14 cellular contexts compared by ENCODE assay signal in genomic region chr11:134046681-134047449, GRCh38. TPM values are rescaled to one million over a fixed set of nuclear protein-coding genes. Genes with fewer than 3 reads are reported as not detected.
DNase-seq lines count a peak whose midpoint lies in the region; ATAC-seq and TF ChIP-seq lines count a peak whose summit lies in the region.
"Had no signal": no experiment of that assay in that cellular context is flagged by ENCODE, and none has a peak within 500 bp of the region (broad histone marks: within the 10 kb centered on the region; RNA-seq: fewer than 3 reads in every experiment).

No MANE protein-coding gene starts in this region.

- DNase-seq in AG09309 (ENCODE audit: low read depth) (no peak), right cardiac atrium (peak in 1 of 3 donors; percentile 62), sciatic nerve (ENCODE audit: low spot score) (peak; percentile 41), Ammon's horn (ENCODE audit: low spot score) (no peak), putamen (ENCODE audit: low spot score) (no peak), ecto neural progenitor cell (ENCODE audit: low spot score) (no peak)
- DNase-seq: effector CD8-positive, alpha-beta T cell; NCI-H2171 treated with DMSO at 0.1 percent for 48 hours; stimulated activated CD4-positive, alpha-beta T cell treated with anti-CD3 and anti-CD28 coated beads, Interleukin-12 subunit alpha, Interleukin-12 subunit beta, amount 100 ng/mL, for 4 hours; trophoblast cell had no signal

- H3K4me3 ChIP-seq in AG09309 (ENCODE audit: control insufficient read depth, low read depth, low read length) (peak overlapping the region; percentile 18; the same call in 1 of the 2 replicates), right cardiac atrium (ENCODE audit: low read length) (no peak overlapping the region)

- H3K36me3 Mint-ChIP-seq in activated T-helper 17 cell treated with anti-CD3 and anti-CD28 coated beads, Interleukin-2, amount 50 U/mL, for 72 hours (ENCODE audit: low read depth) = no peaks in the 10 kb centered on the region
- H3K36me3 Mint-ChIP-seq: natural killer cell treated with Interleukin-12 subunit alpha and Interleukin-12 subunit beta and Interleukin-15 and Interleukin-18, amount 100 ng/mL, for 72 hours had no signal

- no peaks in the 10 kb centered on the region for H3K9me3 ChIP-seq in right cardiac atrium (ENCODE audit: control insufficient read depth, low read length)

- H3K27ac ChIP-seq in right cardiac atrium (ENCODE audit: low read length) = peak overlapping the region; percentile 9
- H3K27ac ChIP-seq: VCaP had no signal

- no peak overlapping the region for H3K4me3 Mint-ChIP-seq in activated T-helper 17 cell treated with anti-CD3 and anti-CD28 coated beads, Interleukin-2, amount 50 U/mL, for 72 hours
- H3K4me3 Mint-ChIP-seq: natural killer cell treated with Interleukin-12 subunit alpha and Interleukin-12 subunit beta and Interleukin-15 and Interleukin-18, amount 100 ng/mL, for 72 hours had no signal

- peak overlapping the region; percentile 18 for H3K27ac Mint-ChIP-seq in activated T-helper 17 cell treated with anti-CD3 and anti-CD28 coated beads, Interleukin-2, amount 50 U/mL, for 72 hours

- no peak for TF ChIP-seq CTCF in AG09309 (IDR thresholded peaks at IDR 0.05; ENCODE audit: control insufficient read depth, insufficient read depth, low read depth, low read length, missing control alignments)

- WGBS in right cardiac atrium = 60% methylated on average over 30 of the region's 30 CpGs

- H3K4me1 Mint-ChIP-seq in activated T-helper 17 cell treated with anti-CD3 and anti-CD28 coated beads, Interleukin-2, amount 50 U/mL, for 72 hours = peaks cover 4% of the 10 kb centered on the region

- H3K4me1 ChIP-seq in right cardiac atrium (ENCODE audit: control insufficient read depth, insufficient read depth, low read length) = peaks cover 3% of the 10 kb centered on the region

- no peaks in the 10 kb centered on the region for H3K27me3 ChIP-seq in right cardiac atrium (ENCODE audit: control insufficient read depth, insufficient read depth)

- peaks cover 20% of the 10 kb centered on the region for H3K27me3 Mint-ChIP-seq in activated T-helper 17 cell treated with anti-CD3 and anti-CD28 coated beads, Interleukin-2, amount 50 U/mL, for 72 hours

- intact Hi-C loops in right cardiac atrium (cut with DNase I) = loop anchor here in 3 of 4 donors (5.0 to 10.0 kb wide), 4 partner anchors 82 to 122 kb away; partner anchors contain the start of gene IGSF9B (in 1 of the 3)
- intact Hi-C loops in sciatic nerve (cut with DNase I) = loop anchor here (5.0 kb wide), 1 partner anchor 115 kb away; no protein-coding TSS in a partner anchor

- no peaks in the 10 kb centered on the region for H3K9me3 Mint-ChIP-seq in activated T-helper 17 cell treated with anti-CD3 and anti-CD28 coated beads, Interleukin-2, amount 50 U/mL, for 72 hours
- H3K9me3 Mint-ChIP-seq: natural killer cell treated with Interleukin-12 subunit alpha and Interleukin-12 subunit beta and Interleukin-15 and Interleukin-18, amount 100 ng/mL, for 72 hours had no signal

- no peak for ATAC-seq in activated T-helper 17 cell treated with anti-CD3 and anti-CD28 coated beads, Interleukin-2, amount 50 U/mL, for 72 hours (replicated peaks)
- ATAC-seq in right cardiac atrium (peak in 1 of 2 donors; percentile 7), sciatic nerve (no peak), GM18907 (IDR thresholded peaks at IDR 0.05; ENCODE audit: unreplicated experiment) (no peak)
- ATAC-seq: natural killer cell treated with Interleukin-12 subunit alpha and Interleukin-12 subunit beta and Interleukin-15 and Interleukin-18, amount 100 ng/mL, for 72 hours had no signal

RNA-seq across cellular contexts. Expression of gene JAM3, which starts 22.0 kb away (rescaled TPM):
- 10 to 100 TPM in 1 of 2 donors, 1 to 10 TPM in 1; 7.6 to 26.2 TPM for total RNA-seq in activated T-helper 17 cell treated with anti-CD3 and anti-CD28 coated beads, Interleukin-2, amount 50 U/mL, for 72 hours
- total RNA-seq in right cardiac atrium (10 to 100 TPM; 44.5 to 45.5 (median 44.9) TPM), sciatic nerve (126 TPM)
- polyA plus RNA-seq in right cardiac atrium = 22.2 TPM
